In genomic region chr12:31322651-31323248, GRCh38 we compare ENCODE assay signal across 8 cellular contexts. TPM values are rescaled to one million over a fixed set of nuclear protein-coding genes. Genes with fewer than 3 reads are reported as not detected.
DNase-seq lines count a peak whose midpoint lies in the region; ATAC-seq and TF ChIP-seq lines count a peak whose summit lies in the region.

No MANE protein-coding gene starts in this region.

- H3K9ac ChIP-seq in Loucy (ENCODE audit: low read depth, low read length, poor library complexity, severe bottlenecking), result peak overlapping the region; percentile 98

- H3K27ac Mint-ChIP-seq in brain (peak overlapping the region in 4 of 5 experiments; percentile 61 to 98 (median 88)), naive B cell (peak overlapping the region in 5 of 6 donors; percentile 38 to 93 (median 44))

- no peak overlapping the region for H2AFZ ChIP-seq in Loucy (ENCODE audit: low read length)

- peaks cover 65% of the 10 kb centered on the region for H3K4me1 ChIP-seq in DOHH2 (ENCODE audit: control insufficient read depth, low read length)
- H3K4me1 ChIP-seq in Loucy (ENCODE audit: insufficient read depth, low read length, poor library complexity, severe bottlenecking), result peaks cover 58% of the 10 kb centered on the region

- H3K79me2 ChIP-seq in DOHH2 (ENCODE audit: control insufficient read depth, low read length) (peaks cover 84% of the 10 kb centered on the region), Loucy (ENCODE audit: insufficient read depth, low read length) (peaks cover 81% of the 10 kb centered on the region)

- H3K4me1 Mint-ChIP-seq in brain (peaks cover 66% of the 10 kb centered on the region), naive B cell (peaks cover 37 to 70% (median 63%) of the 10 kb centered on the region in 3 donors)

- no peaks in the 10 kb centered on the region for H3K9me2 ChIP-seq in DOHH2 (replicated peaks; ENCODE audit: control insufficient read depth, low read length)
- no peaks in the 10 kb centered on the region for H3K9me2 ChIP-seq in Loucy (replicated peaks; ENCODE audit: low read depth, low read length)

- H3K4me3 Mint-ChIP-seq in brain (peak overlapping the region; percentile 94 to 100 (median 98)), naive B cell (peak overlapping the region; percentile 85 to 99 (median 96))

- H3K9me3 ChIP-seq in DOHH2 (ENCODE audit: control insufficient read depth, insufficient read depth, low read length) (no peaks in the 10 kb centered on the region), Loucy (ENCODE audit: insufficient read depth, low read depth, low read length) (no peaks in the 10 kb centered on the region)

- no peak for ATAC-seq in naive B cell (ENCODE audit: low read depth in 2 of 2)

- peaks cover 0 to 6% (median 0%) of the 10 kb centered on the region in 5 experiments for H3K9me3 Mint-ChIP-seq in brain
- H3K9me3 Mint-ChIP-seq in naive B cell, result no peaks in the 10 kb centered on the region

- H4K20me1 ChIP-seq in DOHH2 (ENCODE audit: control insufficient read depth, insufficient read depth, low read depth, low read length), result peaks cover 29% of the 10 kb centered on the region; the same call in 1 of the 2 replicates
- peaks cover 59% of the 10 kb centered on the region for H4K20me1 ChIP-seq in Loucy (ENCODE audit: insufficient read depth, low read length, poor library complexity, severe bottlenecking)

- H3K36me3 Mint-ChIP-seq in brain (peaks cover 4% of the 10 kb centered on the region), naive B cell (peaks cover 0 to 6% of the 10 kb centered on the region in 2 donors)

- H3K27me3 Mint-ChIP-seq in brain (peaks cover 7% of the 10 kb centered on the region), naive B cell (no peaks in the 10 kb centered on the region)

- H3K4me3 ChIP-seq in DOHH2 (ENCODE audit: low read length) (peak overlapping the region; percentile 87), Loucy (ENCODE audit: low read length, poor library complexity, severe bottlenecking) (peak overlapping the region; percentile 97)

- H3K36me3 ChIP-seq in DOHH2 (ENCODE audit: control insufficient read depth, low read length), result peaks cover 55% of the 10 kb centered on the region
- no peaks in the 10 kb centered on the region for H3K36me3 ChIP-seq in Loucy (ENCODE audit: insufficient read depth, low read length)

- peaks cover 22% of the 10 kb centered on the region for H3F3A ChIP-seq in DOHH2 (ENCODE audit: control insufficient read depth, insufficient read depth)
- no peaks in the 10 kb centered on the region for H3F3A ChIP-seq in Loucy (ENCODE audit: low read depth)

- H3K4me2 ChIP-seq in DOHH2 (ENCODE audit: low read length) (peak overlapping the region; percentile 86), Loucy (ENCODE audit: low read depth, low read length, poor library complexity, severe bottlenecking) (peak overlapping the region; percentile 82)

- TF ChIP-seq CTCF in DOHH2 (IDR thresholded peaks at IDR 0.05; ENCODE audit: low read depth, low read length, poor library complexity, severe bottlenecking) (no peak), Loucy (conservative IDR thresholded peaks at IDR 0.05; ENCODE audit: low read length) (no peak), brain (conservative IDR thresholded peaks at IDR 0.05) (no peak)

- H3K27me3 ChIP-seq in DOHH2 (ENCODE audit: control insufficient read depth, low read length), result no peaks in the 10 kb centered on the region
- peaks cover 10% of the 10 kb centered on the region for H3K27me3 ChIP-seq in Loucy (ENCODE audit: insufficient read depth, low read length, poor library complexity, severe bottlenecking)

- H3K27ac ChIP-seq in DOHH2 (ENCODE audit: low read depth, low read length), result peak overlapping the region; percentile 72; the same call in 1 of the 2 replicates

- DNase-seq in naive B cell, result no peak
- no peak for DNase-seq in NCI-H446 treated with DMSO at 0.1 percent for 48 hours (lab: John Stamatoyannopoulos, UW)
- DNase-seq in cortex of kidney (lab: John Stamatoyannopoulos, UW), result no peak
- DNase-seq in NCI-H748 treated with DMSO at 0.1 percent for 48 hours (lab: John Stamatoyannopoulos, UW), result no peak
- DNase-seq in stimulated activated naive CD4-positive, alpha-beta T cell (lab: John Stamatoyannopoulos, UW), result no peak

RNA-seq across cellular contexts. Expression of gene SINHCAF, which starts 3.2 kb away (rescaled TPM):
- polyA plus RNA-seq in brain (ENCODE audit: insufficient read depth, low read depth, low replicate concordance) (118 TPM), naive B cell (ENCODE audit: low read depth in 6 of 6) (10 to 100 TPM; 65.6 to 89.8 (median 83.6) TPM)
